1 cellular context compared by ENCODE assay signal in the genomic region with DNA sequence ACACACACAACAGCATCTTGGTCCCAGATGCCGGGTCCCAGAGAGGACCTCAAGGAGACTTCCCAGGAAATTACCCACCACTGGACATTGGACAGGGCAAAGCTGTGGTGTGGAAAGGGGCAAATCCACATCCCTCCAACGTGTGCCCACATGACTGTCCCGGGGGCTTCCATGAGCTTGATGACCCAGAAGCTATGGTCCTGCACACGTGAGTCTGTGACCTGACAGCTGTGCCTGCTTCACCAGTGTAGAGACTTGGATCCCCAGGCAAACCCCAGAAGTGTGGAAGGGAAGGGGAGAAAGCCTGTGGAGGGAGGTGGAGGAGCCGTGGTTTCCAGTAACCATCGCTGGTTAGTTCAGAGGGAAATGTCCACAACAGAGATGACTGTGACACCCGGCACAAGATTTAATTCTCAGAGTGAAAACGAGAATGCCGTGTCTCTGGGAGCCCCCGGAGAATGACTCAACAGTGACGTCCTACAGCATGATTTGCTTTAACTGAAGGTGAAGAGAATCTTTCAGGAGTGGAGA.
A peak's percentile ranks its signal among the peaks of the same experiment; 100 is the strongest.
TF ChIP-seq lines count a peak whose summit lies in the region.

No MANE protein-coding gene starts in this region.

TF ChIP-seq in GM12878, 131 proteins besides CTCF, POLR2A, EP300 and RAD21 (continued from another document and continues in another):
- TF ChIP-seq, protein P1, sequence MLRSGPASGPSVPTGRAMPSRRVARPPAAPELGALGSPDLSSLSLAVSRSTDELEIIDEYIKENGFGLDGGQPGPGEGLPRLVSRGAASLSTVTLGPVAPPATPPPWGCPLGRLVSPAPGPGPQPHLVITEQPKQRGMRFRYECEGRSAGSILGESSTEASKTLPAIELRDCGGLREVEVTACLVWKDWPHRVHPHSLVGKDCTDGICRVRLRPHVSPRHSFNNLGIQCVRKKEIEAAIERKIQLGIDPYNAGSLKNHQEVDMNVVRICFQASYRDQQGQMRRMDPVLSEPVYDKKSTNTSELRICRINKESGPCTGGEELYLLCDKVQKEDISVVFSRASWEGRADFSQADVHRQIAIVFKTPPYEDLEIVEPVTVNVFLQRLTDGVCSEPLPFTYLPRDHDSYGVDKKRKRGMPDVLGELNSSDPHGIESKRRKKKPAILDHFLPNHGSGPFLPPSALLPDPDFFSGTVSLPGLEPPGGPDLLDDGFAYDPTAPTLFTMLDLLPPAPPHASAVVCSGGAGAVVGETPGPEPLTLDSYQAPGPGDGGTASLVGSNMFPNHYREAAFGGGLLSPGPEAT (IDR thresholded peaks at IDR 0.05; ENCODE audit: low read depth), result peak; percentile 70; the same call in 1 of the 2 replicates
- TF ChIP-seq, protein P2, sequence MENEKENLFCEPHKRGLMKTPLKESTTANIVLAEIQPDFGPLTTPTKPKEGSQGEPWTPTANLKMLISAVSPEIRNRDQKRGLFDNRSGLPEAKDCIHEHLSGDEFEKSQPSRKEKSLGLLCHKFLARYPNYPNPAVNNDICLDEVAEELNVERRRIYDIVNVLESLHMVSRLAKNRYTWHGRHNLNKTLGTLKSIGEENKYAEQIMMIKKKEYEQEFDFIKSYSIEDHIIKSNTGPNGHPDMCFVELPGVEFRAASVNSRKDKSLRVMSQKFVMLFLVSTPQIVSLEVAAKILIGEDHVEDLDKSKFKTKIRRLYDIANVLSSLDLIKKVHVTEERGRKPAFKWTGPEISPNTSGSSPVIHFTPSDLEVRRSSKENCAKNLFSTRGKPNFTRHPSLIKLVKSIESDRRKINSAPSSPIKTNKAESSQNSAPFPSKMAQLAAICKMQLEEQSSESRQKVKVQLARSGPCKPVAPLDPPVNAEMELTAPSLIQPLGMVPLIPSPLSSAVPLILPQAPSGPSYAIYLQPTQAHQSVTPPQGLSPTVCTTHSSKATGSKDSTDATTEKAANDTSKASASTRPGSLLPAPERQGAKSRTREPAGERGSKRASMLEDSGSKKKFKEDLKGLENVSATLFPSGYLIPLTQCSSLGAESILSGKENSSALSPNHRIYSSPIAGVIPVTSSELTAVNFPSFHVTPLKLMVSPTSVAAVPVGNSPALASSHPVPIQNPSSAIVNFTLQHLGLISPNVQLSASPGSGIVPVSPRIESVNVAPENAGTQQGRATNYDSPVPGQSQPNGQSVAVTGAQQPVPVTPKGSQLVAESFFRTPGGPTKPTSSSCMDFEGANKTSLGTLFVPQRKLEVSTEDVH (IDR thresholded peaks at IDR 0.05; ENCODE audit: low read depth, partially characterized antibody), result peak; percentile 54
- TF ChIP-seq EED (IDR thresholded peaks at IDR 0.05; ENCODE audit: low read depth) (peak; percentile 95), EGR1 (IDR thresholded peaks at IDR 0.05; ENCODE audit: borderline replicate concordance in 1 of 2, low read depth in 2 of 2, low read length in 2 of 2) (peak in 1 of 2 experiments; percentile 42; a peak in 1 of 3 replicates), MEF2A (IDR thresholded peaks at IDR 0.05; ENCODE audit: insufficient read depth, low read depth, low read length) (peak; percentile 49; the same call in 1 of the 2 replicates), PML (IDR thresholded peaks at IDR 0.05; ENCODE audit: low read length) (no peak), RELA (IDR thresholded peaks at IDR 0.05; ENCODE audit: borderline replicate concordance, partially characterized antibody) (no peak), SP1 (IDR thresholded peaks at IDR 0.05; ENCODE audit: low read depth, low read length) (no peak), HDGF (IDR thresholded peaks at IDR 0.05) (no peak), CHD1 (IDR thresholded peaks at IDR 0.05; ENCODE audit: low read depth, low read length) (no peak), MYB (IDR thresholded peaks at IDR 0.05; ENCODE audit: borderline replicate concordance, low read depth, low read length) (no peak; the same call in 1 of the 2 replicates), POLR2AphosphoS5 (IDR thresholded peaks at IDR 0.05; ENCODE audit: low read length) (peak; percentile 94)
- TF ChIP-seq, protein P3, sequence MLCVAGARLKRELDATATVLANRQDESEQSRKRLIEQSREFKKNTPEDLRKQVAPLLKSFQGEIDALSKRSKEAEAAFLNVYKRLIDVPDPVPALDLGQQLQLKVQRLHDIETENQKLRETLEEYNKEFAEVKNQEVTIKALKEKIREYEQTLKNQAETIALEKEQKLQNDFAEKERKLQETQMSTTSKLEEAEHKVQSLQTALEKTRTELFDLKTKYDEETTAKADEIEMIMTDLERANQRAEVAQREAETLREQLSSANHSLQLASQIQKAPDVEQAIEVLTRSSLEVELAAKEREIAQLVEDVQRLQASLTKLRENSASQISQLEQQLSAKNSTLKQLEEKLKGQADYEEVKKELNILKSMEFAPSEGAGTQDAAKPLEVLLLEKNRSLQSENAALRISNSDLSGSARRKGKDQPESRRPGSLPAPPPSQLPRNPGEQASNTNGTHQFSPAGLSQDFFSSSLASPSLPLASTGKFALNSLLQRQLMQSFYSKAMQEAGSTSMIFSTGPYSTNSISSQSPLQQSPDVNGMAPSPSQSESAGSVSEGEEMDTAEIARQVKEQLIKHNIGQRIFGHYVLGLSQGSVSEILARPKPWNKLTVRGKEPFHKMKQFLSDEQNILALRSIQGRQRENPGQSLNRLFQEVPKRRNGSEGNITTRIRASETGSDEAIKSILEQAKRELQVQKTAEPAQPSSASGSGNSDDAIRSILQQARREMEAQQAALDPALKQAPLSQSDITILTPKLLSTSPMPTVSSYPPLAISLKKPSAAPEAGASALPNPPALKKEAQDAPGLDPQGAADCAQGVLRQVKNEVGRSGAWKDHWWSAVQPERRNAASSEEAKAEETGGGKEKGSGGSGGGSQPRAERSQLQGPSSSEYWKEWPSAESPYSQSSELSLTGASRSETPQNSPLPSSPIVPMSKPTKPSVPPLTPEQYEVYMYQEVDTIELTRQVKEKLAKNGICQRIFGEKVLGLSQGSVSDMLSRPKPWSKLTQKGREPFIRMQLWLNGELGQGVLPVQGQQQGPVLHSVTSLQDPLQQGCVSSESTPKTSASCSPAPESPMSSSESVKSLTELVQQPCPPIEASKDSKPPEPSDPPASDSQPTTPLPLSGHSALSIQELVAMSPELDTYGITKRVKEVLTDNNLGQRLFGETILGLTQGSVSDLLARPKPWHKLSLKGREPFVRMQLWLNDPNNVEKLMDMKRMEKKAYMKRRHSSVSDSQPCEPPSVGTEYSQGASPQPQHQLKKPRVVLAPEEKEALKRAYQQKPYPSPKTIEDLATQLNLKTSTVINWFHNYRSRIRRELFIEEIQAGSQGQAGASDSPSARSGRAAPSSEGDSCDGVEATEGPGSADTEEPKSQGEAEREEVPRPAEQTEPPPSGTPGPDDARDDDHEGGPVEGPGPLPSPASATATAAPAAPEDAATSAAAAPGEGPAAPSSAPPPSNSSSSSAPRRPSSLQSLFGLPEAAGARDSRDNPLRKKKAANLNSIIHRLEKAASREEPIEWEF (IDR thresholded peaks at IDR 0.05; ENCODE audit: insufficient replicate concordance, low read depth, low read length), result no peak
- TF ChIP-seq, protein P4, sequence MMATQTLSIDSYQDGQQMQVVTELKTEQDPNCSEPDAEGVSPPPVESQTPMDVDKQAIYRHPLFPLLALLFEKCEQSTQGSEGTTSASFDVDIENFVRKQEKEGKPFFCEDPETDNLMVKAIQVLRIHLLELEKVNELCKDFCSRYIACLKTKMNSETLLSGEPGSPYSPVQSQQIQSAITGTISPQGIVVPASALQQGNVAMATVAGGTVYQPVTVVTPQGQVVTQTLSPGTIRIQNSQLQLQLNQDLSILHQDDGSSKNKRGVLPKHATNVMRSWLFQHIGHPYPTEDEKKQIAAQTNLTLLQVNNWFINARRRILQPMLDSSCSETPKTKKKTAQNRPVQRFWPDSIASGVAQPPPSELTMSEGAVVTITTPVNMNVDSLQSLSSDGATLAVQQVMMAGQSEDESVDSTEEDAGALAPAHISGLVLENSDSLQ (IDR thresholded peaks at IDR 0.05), result peak; percentile 56
- TF ChIP-seq, protein P5, sequence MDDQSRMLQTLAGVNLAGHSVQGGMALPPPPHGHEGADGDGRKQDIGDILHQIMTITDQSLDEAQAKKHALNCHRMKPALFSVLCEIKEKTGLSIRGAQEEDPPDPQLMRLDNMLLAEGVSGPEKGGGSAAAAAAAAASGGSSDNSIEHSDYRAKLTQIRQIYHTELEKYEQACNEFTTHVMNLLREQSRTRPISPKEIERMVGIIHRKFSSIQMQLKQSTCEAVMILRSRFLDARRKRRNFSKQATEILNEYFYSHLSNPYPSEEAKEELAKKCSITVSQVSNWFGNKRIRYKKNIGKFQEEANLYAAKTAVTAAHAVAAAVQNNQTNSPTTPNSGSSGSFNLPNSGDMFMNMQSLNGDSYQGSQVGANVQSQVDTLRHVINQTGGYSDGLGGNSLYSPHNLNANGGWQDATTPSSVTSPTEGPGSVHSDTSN (IDR thresholded peaks at IDR 0.05; ENCODE audit: insufficient replicate concordance, low read depth, low read length), result no peak
- TF ChIP-seq, protein P6, sequence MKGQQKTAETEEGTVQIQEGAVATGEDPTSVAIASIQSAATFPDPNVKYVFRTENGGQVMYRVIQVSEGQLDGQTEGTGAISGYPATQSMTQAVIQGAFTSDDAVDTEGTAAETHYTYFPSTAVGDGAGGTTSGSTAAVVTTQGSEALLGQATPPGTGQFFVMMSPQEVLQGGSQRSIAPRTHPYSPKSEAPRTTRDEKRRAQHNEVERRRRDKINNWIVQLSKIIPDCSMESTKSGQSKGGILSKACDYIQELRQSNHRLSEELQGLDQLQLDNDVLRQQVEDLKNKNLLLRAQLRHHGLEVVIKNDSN (IDR thresholded peaks at IDR 0.05; ENCODE audit: borderline replicate concordance, extremely low read length, insufficient read depth, low read depth, low read length), result no peak
- TF ChIP-seq, protein P7, sequence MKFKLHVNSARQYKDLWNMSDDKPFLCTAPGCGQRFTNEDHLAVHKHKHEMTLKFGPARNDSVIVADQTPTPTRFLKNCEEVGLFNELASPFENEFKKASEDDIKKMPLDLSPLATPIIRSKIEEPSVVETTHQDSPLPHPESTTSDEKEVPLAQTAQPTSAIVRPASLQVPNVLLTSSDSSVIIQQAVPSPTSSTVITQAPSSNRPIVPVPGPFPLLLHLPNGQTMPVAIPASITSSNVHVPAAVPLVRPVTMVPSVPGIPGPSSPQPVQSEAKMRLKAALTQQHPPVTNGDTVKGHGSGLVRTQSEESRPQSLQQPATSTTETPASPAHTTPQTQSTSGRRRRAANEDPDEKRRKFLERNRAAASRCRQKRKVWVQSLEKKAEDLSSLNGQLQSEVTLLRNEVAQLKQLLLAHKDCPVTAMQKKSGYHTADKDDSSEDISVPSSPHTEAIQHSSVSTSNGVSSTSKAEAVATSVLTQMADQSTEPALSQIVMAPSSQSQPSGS (IDR thresholded peaks at IDR 0.05; ENCODE audit: low read length), result no peak
- TF ChIP-seq, protein P8, sequence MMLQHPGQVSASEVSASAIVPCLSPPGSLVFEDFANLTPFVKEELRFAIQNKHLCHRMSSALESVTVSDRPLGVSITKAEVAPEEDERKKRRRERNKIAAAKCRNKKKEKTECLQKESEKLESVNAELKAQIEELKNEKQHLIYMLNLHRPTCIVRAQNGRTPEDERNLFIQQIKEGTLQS (IDR thresholded peaks at IDR 0.05; ENCODE audit: borderline replicate concordance, extremely low read depth, low read depth, low read length), result no peak
- TF ChIP-seq, protein P9, sequence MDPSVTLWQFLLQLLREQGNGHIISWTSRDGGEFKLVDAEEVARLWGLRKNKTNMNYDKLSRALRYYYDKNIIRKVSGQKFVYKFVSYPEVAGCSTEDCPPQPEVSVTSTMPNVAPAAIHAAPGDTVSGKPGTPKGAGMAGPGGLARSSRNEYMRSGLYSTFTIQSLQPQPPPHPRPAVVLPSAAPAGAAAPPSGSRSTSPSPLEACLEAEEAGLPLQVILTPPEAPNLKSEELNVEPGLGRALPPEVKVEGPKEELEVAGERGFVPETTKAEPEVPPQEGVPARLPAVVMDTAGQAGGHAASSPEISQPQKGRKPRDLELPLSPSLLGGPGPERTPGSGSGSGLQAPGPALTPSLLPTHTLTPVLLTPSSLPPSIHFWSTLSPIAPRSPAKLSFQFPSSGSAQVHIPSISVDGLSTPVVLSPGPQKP (IDR thresholded peaks at IDR 0.05; ENCODE audit: low read depth, low read length), result no peak
- TF ChIP-seq, protein P10, sequence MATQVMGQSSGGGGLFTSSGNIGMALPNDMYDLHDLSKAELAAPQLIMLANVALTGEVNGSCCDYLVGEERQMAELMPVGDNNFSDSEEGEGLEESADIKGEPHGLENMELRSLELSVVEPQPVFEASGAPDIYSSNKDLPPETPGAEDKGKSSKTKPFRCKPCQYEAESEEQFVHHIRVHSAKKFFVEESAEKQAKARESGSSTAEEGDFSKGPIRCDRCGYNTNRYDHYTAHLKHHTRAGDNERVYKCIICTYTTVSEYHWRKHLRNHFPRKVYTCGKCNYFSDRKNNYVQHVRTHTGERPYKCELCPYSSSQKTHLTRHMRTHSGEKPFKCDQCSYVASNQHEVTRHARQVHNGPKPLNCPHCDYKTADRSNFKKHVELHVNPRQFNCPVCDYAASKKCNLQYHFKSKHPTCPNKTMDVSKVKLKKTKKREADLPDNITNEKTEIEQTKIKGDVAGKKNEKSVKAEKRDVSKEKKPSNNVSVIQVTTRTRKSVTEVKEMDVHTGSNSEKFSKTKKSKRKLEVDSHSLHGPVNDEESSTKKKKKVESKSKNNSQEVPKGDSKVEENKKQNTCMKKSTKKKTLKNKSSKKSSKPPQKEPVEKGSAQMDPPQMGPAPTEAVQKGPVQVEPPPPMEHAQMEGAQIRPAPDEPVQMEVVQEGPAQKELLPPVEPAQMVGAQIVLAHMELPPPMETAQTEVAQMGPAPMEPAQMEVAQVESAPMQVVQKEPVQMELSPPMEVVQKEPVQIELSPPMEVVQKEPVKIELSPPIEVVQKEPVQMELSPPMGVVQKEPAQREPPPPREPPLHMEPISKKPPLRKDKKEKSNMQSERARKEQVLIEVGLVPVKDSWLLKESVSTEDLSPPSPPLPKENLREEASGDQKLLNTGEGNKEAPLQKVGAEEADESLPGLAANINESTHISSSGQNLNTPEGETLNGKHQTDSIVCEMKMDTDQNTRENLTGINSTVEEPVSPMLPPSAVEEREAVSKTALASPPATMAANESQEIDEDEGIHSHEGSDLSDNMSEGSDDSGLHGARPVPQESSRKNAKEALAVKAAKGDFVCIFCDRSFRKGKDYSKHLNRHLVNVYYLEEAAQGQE (IDR thresholded peaks at IDR 0.05; ENCODE audit: low read depth, low read length), result no peak
- TF ChIP-seq, protein P11, sequence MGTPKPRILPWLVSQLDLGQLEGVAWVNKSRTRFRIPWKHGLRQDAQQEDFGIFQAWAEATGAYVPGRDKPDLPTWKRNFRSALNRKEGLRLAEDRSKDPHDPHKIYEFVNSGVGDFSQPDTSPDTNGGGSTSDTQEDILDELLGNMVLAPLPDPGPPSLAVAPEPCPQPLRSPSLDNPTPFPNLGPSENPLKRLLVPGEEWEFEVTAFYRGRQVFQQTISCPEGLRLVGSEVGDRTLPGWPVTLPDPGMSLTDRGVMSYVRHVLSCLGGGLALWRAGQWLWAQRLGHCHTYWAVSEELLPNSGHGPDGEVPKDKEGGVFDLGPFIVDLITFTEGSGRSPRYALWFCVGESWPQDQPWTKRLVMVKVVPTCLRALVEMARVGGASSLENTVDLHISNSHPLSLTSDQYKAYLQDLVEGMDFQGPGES (IDR thresholded peaks at IDR 0.05), result no peak
